8 cellular contexts compared by ENCODE assay signal in genomic region chr16:67028167-67028554, GRCh38. TPM values are rescaled to one million over a fixed set of nuclear protein-coding genes. Genes with fewer than 3 reads are reported as not detected.
DNase-seq lines count a peak whose midpoint lies in the region; ATAC-seq, FAIRE-seq and TF ChIP-seq lines count a peak whose summit lies in the region.

No MANE protein-coding gene starts in this region.

- CTCF ChIA-PET in A673 (lab: Charles Lee), result interaction anchor here (0.6 to 1.8 kb wide), 2 partner anchors 10 to 403 kb away, joined by 6 to 10 read pairs; partner anchors contain the start of gene HSD11B2

- DNase-seq in A673 (ENCODE audit: low spot score) (no peak), SIG-M5 treated with dmso at 0.1 percent for 504 hours (lab: John Stamatoyannopoulos, UW; ENCODE audit: unreplicated experiment) (no peak), H54 (ENCODE audit: insufficient read length, low spot score) (no peak), erythroblast (lab: John Stamatoyannopoulos, UW) (no peak)
- no peak for DNase-seq in central memory CD8-positive, alpha-beta T cell (ENCODE audit: low spot score in 2 of 2)

- ATAC-seq in central memory CD8-positive, alpha-beta T cell (replicated peaks; ENCODE audit: extremely low read depth, poor library complexity, severe bottlenecking), result no peak
- ATAC-seq in HG02852 (IDR thresholded peaks at IDR 0.05; ENCODE audit: unreplicated experiment), result no peak

- H3K4me1 ChIP-seq in A673 (ENCODE audit: insufficient read depth, low read length, poor library complexity, severe bottlenecking), result peaks cover 36% of the 10 kb centered on the region
- H3K4me1 ChIP-seq in HUES48 (ENCODE audit: control insufficient read depth, insufficient read depth, low read length), result peaks cover 6% of the 10 kb centered on the region
- peaks cover 7 to 23% of the 10 kb centered on the region in 2 donors for H3K4me1 ChIP-seq in muscle layer of duodenum (ENCODE audit: control insufficient read depth in 1 of 2, insufficient read depth in 2 of 2, low read length in 2 of 2)

- no peak for TF ChIP-seq POLR2A in H54 (IDR thresholded peaks at IDR 0.05; ENCODE audit: low read depth, low read length)
- TF ChIP-seq POLR2A in erythroblast (IDR thresholded peaks at IDR 0.05; ENCODE audit: low read length), result no peak

- intact Hi-C loops in A673 (cut with micrococcal nuclease; ENCODE audit: unreplicated experiment), result no loop called here

- H3K27me3 Mint-ChIP-seq in central memory CD8-positive, alpha-beta T cell, result no peaks in the 10 kb centered on the region

- no peak for TF ChIP-seq CTCF in A673 (conservative IDR thresholded peaks at IDR 0.05; ENCODE audit: low read depth, low read length)

- peak overlapping the region; percentile 82 for H3K27ac Mint-ChIP-seq in central memory CD8-positive, alpha-beta T cell (ENCODE audit: low read depth)

- no peak for FAIRE-seq in H54 (lab: Jason Lieb, UNC)

- peak overlapping the region; percentile 85 for H3K27ac ChIP-seq in A673 (ENCODE audit: low read depth, low read length, poor library complexity, severe bottlenecking)
- H3K27ac ChIP-seq in HUES48 (ENCODE audit: low read depth, low read length), result peak overlapping the region; percentile 81
- H3K27ac ChIP-seq in muscle layer of duodenum (ENCODE audit: low read length), result peak overlapping the region; percentile 97

- H3K9ac ChIP-seq in HUES48 (ENCODE audit: low read depth, low read length), result no peak overlapping the region

- H3K27me3 ChIP-seq in A673 (replicated peaks; ENCODE audit: insufficient read depth, low read depth, low read length, poor library complexity) (no peaks in the 10 kb centered on the region), HUES48 (ENCODE audit: control insufficient read depth, insufficient read depth, low read length) (peaks cover 6% of the 10 kb centered on the region; the same call in 1 of the 2 replicates), muscle layer of duodenum (ENCODE audit: low read depth, low read length) (no peaks in the 10 kb centered on the region)

- BruUV-seq in A673 (replicated peaks; lab: Mats Ljungman, UMichigan), result no TSS peak

- H3K4me1 Mint-ChIP-seq in central memory CD8-positive, alpha-beta T cell, result peaks cover 21% of the 10 kb centered on the region

- H3K36me3 Mint-ChIP-seq in central memory CD8-positive, alpha-beta T cell (ENCODE audit: insufficient read depth), result peaks cover 21% of the 10 kb centered on the region

- POLR2A ChIA-PET in A673 (lab: Charles Lee; ENCODE audit: low non-redundant PET), result interaction anchor here (0.8 to 1.0 kb wide), 2 partner anchors 10 to 236 kb away, joined by 3 to 5 read pairs; no protein-coding TSS in a partner anchor

- peak overlapping the region; percentile 83 for H3K4me3 Mint-ChIP-seq in central memory CD8-positive, alpha-beta T cell

- peak overlapping the region; percentile 96 for H3K4me3 ChIP-seq in A673 (ENCODE audit: low read depth, low read length, poor library complexity, severe bottlenecking)
- H3K4me3 ChIP-seq in HUES48 (ENCODE audit: low read depth, low read length), result peak overlapping the region; percentile 77
- peak overlapping the region; percentile 54 to 84 for H3K4me3 ChIP-seq in muscle layer of duodenum (ENCODE audit: low read depth in 1 of 2, low read length in 2 of 2)

- H3K9me3 ChIP-seq in A673 (ENCODE audit: low read depth, low read length, poor library complexity, severe bottlenecking) (no peaks in the 10 kb centered on the region), HUES48 (ENCODE audit: control insufficient read depth, insufficient read depth, low read length) (no peaks in the 10 kb centered on the region), muscle layer of duodenum (ENCODE audit: control insufficient read depth in 1 of 2, low read length in 2 of 2) (no peaks in the 10 kb centered on the region)

- H3K36me3 ChIP-seq in A673 (ENCODE audit: insufficient read depth, low read length, poor library complexity, severe bottlenecking) (peaks cover 8% of the 10 kb centered on the region), HUES48 (ENCODE audit: control insufficient read depth, insufficient read depth, low read length) (no peaks in the 10 kb centered on the region), muscle layer of duodenum (ENCODE audit: control insufficient read depth in 1 of 2, insufficient read depth in 2 of 2, low read length in 2 of 2) (no peaks in the 10 kb centered on the region)

- no peaks in the 10 kb centered on the region for H3K9me3 Mint-ChIP-seq in central memory CD8-positive, alpha-beta T cell

RNA-seq across cellular contexts. Expression of gene CBFB, which starts 0.8 kb away (rescaled TPM):
- total RNA-seq in A673 (2021), result 173 and 185 TPM in 2 replicates

RNA-seq across cellular contexts. Expression of gene CES4A, which starts 39.8 kb away (rescaled TPM):
- 0.15 TPM in 1 of 2 replicates, not detected in the other for total RNA-seq in A673 (2021)
